ENCODE assay signal across 8 cellular contexts in the genomic region with DNA sequence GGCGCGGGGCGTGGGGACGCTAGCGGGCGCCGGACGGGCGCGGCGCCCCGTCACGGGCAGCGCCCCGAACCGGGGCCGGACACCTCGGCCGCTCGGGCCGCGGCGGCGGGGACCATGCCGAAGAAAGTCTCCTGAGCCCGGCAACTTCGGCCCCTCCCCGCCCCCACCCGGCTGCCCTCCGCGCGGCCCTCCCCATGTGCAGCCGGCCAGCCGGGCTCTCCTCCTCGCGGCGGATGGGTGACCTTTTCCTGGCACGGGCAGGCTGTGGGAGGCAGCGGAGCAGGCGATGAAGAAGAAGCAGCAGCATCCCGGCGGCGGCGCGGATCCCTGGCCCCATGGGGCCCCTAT. TPM values are rescaled to one million over a fixed set of nuclear protein-coding genes. Genes with fewer than 3 reads are reported as not detected.
DNase-seq lines count a peak whose midpoint lies in the region; ATAC-seq and TF ChIP-seq lines count a peak whose summit lies in the region.

No MANE protein-coding gene starts in this region.

- peak overlapping the region; percentile 37 for H3K4me3 ChIP-seq in GM12875 (ENCODE audit: low read depth, low read length)
- peak overlapping the region; percentile 81 to 83 for H3K4me3 ChIP-seq in foreskin fibroblast (ENCODE audit: low read depth in 1 of 2, low read length in 2 of 2)

- H3K4me1 Mint-ChIP-seq in activated CD8-positive, alpha-beta T cell treated with anti-CD3 and anti-CD28 coated beads for 36 hours (ENCODE audit: low read depth), result peaks cover 22% of the 10 kb centered on the region
- H3K4me1 Mint-ChIP-seq in nephron, result peaks cover 44% of the 10 kb centered on the region

- H3K27ac Mint-ChIP-seq in activated CD8-positive, alpha-beta T cell treated with anti-CD3 and anti-CD28 coated beads for 36 hours, result no peak overlapping the region
- H3K27ac Mint-ChIP-seq in nephron, result peak overlapping the region in 2 of 3 experiments; percentile 86 to 94

- peak; percentile 26 for ATAC-seq in HG03095 (IDR thresholded peaks at IDR 0.05; ENCODE audit: unreplicated experiment)
- ATAC-seq in activated CD8-positive, alpha-beta T cell treated with anti-CD3 and anti-CD28 coated beads for 36 hours, result peak; percentile 38

- H3K36me3 Mint-ChIP-seq in activated CD8-positive, alpha-beta T cell treated with anti-CD3 and anti-CD28 coated beads for 36 hours (ENCODE audit: low read depth), result no peaks in the 10 kb centered on the region
- no peaks in the 10 kb centered on the region for H3K36me3 Mint-ChIP-seq in nephron (ENCODE audit: low read depth)

- intact Hi-C loops in activated CD8-positive, alpha-beta T cell treated with anti-CD3 and anti-CD28 coated beads for 36 hours (cut with micrococcal nuclease), result no loop called here

- peaks cover 38% of the 10 kb centered on the region for H3K27me3 Mint-ChIP-seq in activated CD8-positive, alpha-beta T cell treated with anti-CD3 and anti-CD28 coated beads for 36 hours
- H3K27me3 Mint-ChIP-seq in nephron (ENCODE audit: low read depth), result peaks cover 15% of the 10 kb centered on the region

- TF ChIP-seq CTCF in GM12875 (IDR thresholded peaks at IDR 0.05; ENCODE audit: borderline replicate concordance, insufficient read depth, low read depth, low read length), result no peak
- TF ChIP-seq CTCF in activated CD8-positive, alpha-beta T cell treated with anti-CD3 and anti-CD28 coated beads for 36 hours (IDR thresholded peaks at IDR 0.05), result no peak
- no peak for TF ChIP-seq CTCF in foreskin fibroblast (IDR thresholded peaks at IDR 0.05; ENCODE audit: low read depth, low read length)
- TF ChIP-seq CTCF in nephron (IDR thresholded peaks at IDR 0.05; ENCODE audit: unreplicated experiment in 3 of 3), result no peak

- no peaks in the 10 kb centered on the region for H3K9me3 Mint-ChIP-seq in activated CD8-positive, alpha-beta T cell treated with anti-CD3 and anti-CD28 coated beads for 36 hours
- no peaks in the 10 kb centered on the region for H3K9me3 Mint-ChIP-seq in nephron

- CTCF ChIA-PET in activated CD8-positive, alpha-beta T cell treated with anti-CD3 and anti-CD28 coated beads for 36 hours (lab: Charles Lee), result interaction anchor here (1.9 to 3.1 kb wide), 3 partner anchors 11 to 169 kb away, joined by 5 to 11 read pairs (median 8); no protein-coding TSS in a partner anchor

- H3K4me3 Mint-ChIP-seq in activated CD8-positive, alpha-beta T cell treated with anti-CD3 and anti-CD28 coated beads for 36 hours, result peak overlapping the region; percentile 90
- H3K4me3 Mint-ChIP-seq in nephron, result peak overlapping the region; percentile 91 to 93 (median 92)

- POLR2A ChIA-PET in activated CD8-positive, alpha-beta T cell treated with anti-CD3 and anti-CD28 coated beads for 36 hours (lab: Charles Lee), result interaction anchor here (1.6 to 1.8 kb wide), 2 partner anchors 11 to 14 kb away, joined by 6 to 13 read pairs; no protein-coding TSS in a partner anchor

- peak; percentile 57 for DNase-seq in activated CD8-positive, alpha-beta T cell treated with anti-CD3 and anti-CD28 coated beads for 36 hours
- peak; percentile 60 to 86 for DNase-seq in foreskin fibroblast
- DNase-seq in kidney glomerular epithelial cell (lab: John Stamatoyannopoulos, UW), result no peak
- no peak for DNase-seq in cortex of kidney (lab: John Stamatoyannopoulos, UW)
- DNase-seq in DMS153 (lab: John Stamatoyannopoulos, UW), result no peak

RNA-seq across cellular contexts. Expression of gene UST, which starts 0.3 kb away (rescaled TPM):
- 1 to 10 TPM; 1.2 to 1.5 TPM for total RNA-seq in activated CD8-positive, alpha-beta T cell treated with anti-CD3 and anti-CD28 coated beads for 36 hours

Comparison
In these comparisons a context has a peak if more than half of its experiments do, and no peak if none do; other contexts are left out.
1. DNase-seq: peak in activated CD8-positive, alpha-beta T cell treated with anti-CD3 and anti-CD28 coated beads for 36 hours (single experiment) and foreskin fibroblast (2 of 2); none in kidney glomerular epithelial cell (single experiment), cortex of kidney (single experiment) and DMS153 (single experiment).